8 cellular contexts compared by ENCODE assay signal in genomic region chr6:27864906-27865883, GRCh38. TPM values are rescaled to one million over a fixed set of nuclear protein-coding genes. Genes with fewer than 3 reads are reported as not detected.
A peak's percentile ranks its signal among the peaks of the same experiment; 100 is the strongest.
DNase-seq lines count a peak whose midpoint lies in the region; ATAC-seq and TF ChIP-seq lines count a peak whose summit lies in the region.

No MANE protein-coding gene starts in this region.

- H3K27me3 ChIP-seq in DOHH2 (ENCODE audit: control insufficient read depth, low read length): no peaks in the 10 kb centered on the region
- H3K27me3 ChIP-seq in PC-9 (ENCODE audit: insufficient read depth, low read depth): no peaks in the 10 kb centered on the region
- no peaks in the 10 kb centered on the region for H3K27me3 ChIP-seq in fibroblast of lung (ENCODE audit: control insufficient read depth, insufficient read depth, low read length)

- H3K36me3 Mint-ChIP-seq in naive B cell: peaks cover 5 to 7% of the 10 kb centered on the region in 2 donors

- H2AFZ ChIP-seq in PC-9: peak overlapping the region; percentile 79
- H2AFZ ChIP-seq in fibroblast of lung (ENCODE audit: low read length): peak overlapping the region; percentile 71

- H3K4me3 ChIP-seq in DOHH2 (ENCODE audit: low read length) (peak overlapping the region; percentile 76), PC-9 (peak overlapping the region; percentile 55), fibroblast of lung (replicated peaks in 1 of 4; ENCODE audit: control extremely low read depth in 1 of 4, insufficient read depth in 1 of 4, low read depth in 3 of 4, low read length in 4 of 4) (peak overlapping the region; percentile 57 to 90 (median 62))
- H3K4me3 ChIP-seq in Jurkat, Clone E6-1 (ENCODE audit: low read length): peak overlapping the region; percentile 59

- H3K27ac Mint-ChIP-seq in naive B cell: peak overlapping the region; percentile 93 to 100 (median 98)

- H3F3A ChIP-seq in DOHH2 (ENCODE audit: control insufficient read depth, insufficient read depth) (peaks cover 28% of the 10 kb centered on the region), PC-9 (ENCODE audit: insufficient read depth, low read depth) (peaks cover 10% of the 10 kb centered on the region)

- no peaks in the 10 kb centered on the region for H3K9me2 ChIP-seq in DOHH2 (replicated peaks; ENCODE audit: control insufficient read depth, low read length)
- no peaks in the 10 kb centered on the region; the same call in 1 of the 2 replicates for H3K9me2 ChIP-seq in PC-9 (ENCODE audit: insufficient read depth)

- H3K27ac ChIP-seq in DOHH2 (ENCODE audit: low read depth, low read length): peak overlapping the region; percentile 96
- 0 out of 2 replicates have a peak overlapping the region, but pooled peaks have one; percentile 34 for H3K27ac ChIP-seq in PC-9
- H3K27ac ChIP-seq in fibroblast of lung (ENCODE audit: insufficient read depth, low read length): peak overlapping the region; percentile 94

- H3K4me2 ChIP-seq in DOHH2 (ENCODE audit: low read length) (peak overlapping the region; percentile 87), PC-9 (peak overlapping the region; percentile 69), fibroblast of lung (ENCODE audit: extremely low read depth, insufficient read depth, low read length) (peak overlapping the region; percentile 89)

- H3K4me1 Mint-ChIP-seq in naive B cell: peaks cover 26 to 49% (median 32%) of the 10 kb centered on the region in 3 donors

- H3K4me3 Mint-ChIP-seq in naive B cell: peak overlapping the region; percentile 89 to 100 (median 99)

- H3K9me3 ChIP-seq in DOHH2 (ENCODE audit: control insufficient read depth, insufficient read depth, low read length): no peaks in the 10 kb centered on the region
- H3K9me3 ChIP-seq in PC-9 (ENCODE audit: insufficient read depth, low read depth): no peaks in the 10 kb centered on the region
- no peaks in the 10 kb centered on the region for H3K9me3 ChIP-seq in fibroblast of lung (ENCODE audit: control insufficient read depth, insufficient read depth, low read depth, low read length)

- CTCF ChIA-PET in PC-9 (lab: Charles Lee): interaction anchor here (0.6 to 0.7 kb wide), 2 partner anchors 28 to 31 kb away, joined by 3 read pairs; a partner anchor contains a TSS

- TF ChIP-seq CTCF in DOHH2 (IDR thresholded peaks at IDR 0.05; ENCODE audit: low read depth, low read length, poor library complexity, severe bottlenecking): no peak
- TF ChIP-seq CTCF in PC-9 (conservative IDR thresholded peaks at IDR 0.05): no peak
- TF ChIP-seq CTCF in fibroblast of lung (conservative IDR thresholded peaks at IDR 0.05 in 1 of 2, IDR thresholded peaks at IDR 0.05 in 1 of 2; ENCODE audit: low read depth in 1 of 2, low read length in 2 of 2): no peak

- H4K20me1 ChIP-seq in DOHH2 (ENCODE audit: control insufficient read depth, insufficient read depth, low read depth, low read length) (no peaks in the 10 kb centered on the region), PC-9 (ENCODE audit: insufficient read depth) (no peaks in the 10 kb centered on the region), fibroblast of lung (ENCODE audit: control insufficient read depth, extremely low read depth, insufficient read depth, low read length) (no peaks in the 10 kb centered on the region)

- POLR2A ChIA-PET in PC-9 (lab: Charles Lee; ENCODE audit: unreplicated experiment): interaction anchor here (0.5 to 2.3 kb wide), 14 partner anchors 21 to 1581 kb away, joined by 3 to 32 read pairs (median 6); a partner anchor contains a TSS

- DNase-seq in Jurkat, Clone E6-1 (ENCODE audit: low read depth, low spot score): peak; percentile 85
- DNase-seq in PC-9: peak; percentile 67 to 80
- DNase-seq in activated T-helper 1 cell treated with Interleukin-2 at 50 U/mL for 16 hours (ENCODE audit: low read depth): peak; percentile 38
- DNase-seq in fibroblast of lung (ENCODE audit: low read depth in 2 of 2): peak; percentile 98 to 99
- peak; percentile 91 for DNase-seq in naive B cell
- peak; percentile 93 for DNase-seq in superior temporal gyrus (ENCODE audit: extremely low spot score)

- peak overlapping the region; percentile 73 for H3K9ac ChIP-seq in fibroblast of lung (ENCODE audit: insufficient read depth, low read length)

- no peaks in the 10 kb centered on the region for H3K79me2 ChIP-seq in DOHH2 (ENCODE audit: control insufficient read depth, low read length)
- no peaks in the 10 kb centered on the region for H3K79me2 ChIP-seq in PC-9 (ENCODE audit: low read depth)
- no peaks in the 10 kb centered on the region for H3K79me2 ChIP-seq in fibroblast of lung (ENCODE audit: control insufficient read depth, insufficient read depth, low read length)

- H3K36me3 ChIP-seq in DOHH2 (ENCODE audit: control insufficient read depth, low read length) (peaks cover 4% of the 10 kb centered on the region; the same call in 1 of the 2 replicates), PC-9 (ENCODE audit: low read depth) (no peaks in the 10 kb centered on the region), fibroblast of lung (ENCODE audit: control insufficient read depth, insufficient read depth, low read length) (no peaks in the 10 kb centered on the region)

- BruUV-seq in PC-9 (replicated peaks; lab: Mats Ljungman, UMichigan): TSS peak; percentile 99

- ATAC-seq in GM21723 (IDR thresholded peaks at IDR 0.05; ENCODE audit: unreplicated experiment) (peak; percentile 52), naive B cell (ENCODE audit: low read depth in 2 of 2) (peak; percentile 77 to 79)

- intact Hi-C loops in PC-9 (cut with micrococcal nuclease; ENCODE audit: unreplicated experiment): loop anchor here (2.0 kb wide), 1 partner anchor 26 kb away; a partner anchor contains a TSS

- H3K4me1 ChIP-seq in DOHH2 (ENCODE audit: control insufficient read depth, low read length) (peaks cover 87% of the 10 kb centered on the region), PC-9 (replicated peaks; ENCODE audit: insufficient read depth) (no peaks in the 10 kb centered on the region), fibroblast of lung (ENCODE audit: control insufficient read depth, extremely low read depth, insufficient read depth, low read length) (no peaks in the 10 kb centered on the region)

- H3K27me3 Mint-ChIP-seq in naive B cell: no peaks in the 10 kb centered on the region

- peaks cover 0 to 13% (median 8%) of the 10 kb centered on the region in 7 donors for H3K9me3 Mint-ChIP-seq in naive B cell

RNA-seq across cellular contexts. Expression of gene OR2B2, which starts 47.0 kb away (rescaled TPM):
- not detected for polyA plus RNA-seq in Jurkat, Clone E6-1 (2012; ENCODE audit: insufficient read depth, insufficient read length)
- total RNA-seq in PC-9 (2021): not detected in 2 replicates
- not detected in 2 replicates for total RNA-seq in fibroblast of lung
- not detected in 2 replicates for polyA plus RNA-seq in fibroblast of lung
- not detected in 2 replicates for polyA plus RNA-seq in fibroblast of lung (2012)
- polyA minus RNA-seq in fibroblast of lung (ENCODE audit: low replicate concordance): not detected in 2 replicates
- not detected for polyA plus RNA-seq in naive B cell (ENCODE audit: low read depth in 6 of 6)

Comparison
In these comparisons a context has a peak if more than half of its experiments do, and no peak if none do; other contexts are left out.
1. Peak in every context shown above with its lines: DNase-seq, ATAC-seq, H3K4me3 ChIP-seq and H3K27ac ChIP-seq.
2. H3K27ac ChIP-seq: peak in every context shown above with its lines; median percentile 96 in DOHH2; 94 in fibroblast of lung; 34 in PC-9.
3. DNase-seq: peak in every context shown above with its lines; median percentile 98 in fibroblast of lung; 93 in superior temporal gyrus; 91 in naive B cell; 85 in Jurkat, Clone E6-1; 74 in PC-9; 38 in activated T-helper 1 cell treated with Interleukin-2 at 50 U/mL for 16 hours.